Comparison of ENCODE assay signal across 10 cellular contexts in genomic region chr16:86975445-86975844, GRCh38.
DNase-seq lines count a peak whose midpoint lies in the region; ATAC-seq, FAIRE-seq and TF ChIP-seq lines count a peak whose summit lies in the region.
"Had no signal": no experiment of that assay in that cellular context is flagged by ENCODE, and none has a peak within 500 bp of the region (broad histone marks: within the 10 kb centered on the region; RNA-seq: fewer than 3 reads in every experiment).

No MANE protein-coding gene starts in this region.

- no peaks in the 10 kb centered on the region for H3K9me3 Mint-ChIP-seq in activated naive CD8-positive, alpha-beta T cell treated with anti-CD3 and anti-CD28 coated beads, Interleukin-2, amount 50 U/mL, for 24 hours
- peaks cover 0 to 4% (median 2%) of the 10 kb centered on the region in 7 donors for H3K9me3 Mint-ChIP-seq in CD14-positive monocyte

- no peaks in the 10 kb centered on the region for H3K4me1 ChIP-seq in HepG2 (ENCODE audit: insufficient read depth, low read length)
- H3K4me1 ChIP-seq: breast epithelium, parathyroid adenoma had no signal

- WGBS in HepG2 (ENCODE audit: low lambda C conversion rate): 11% methylated on average over 2 of the region's 2 CpGs

- H3K4me1 Mint-ChIP-seq in activated naive CD8-positive, alpha-beta T cell treated with anti-CD3 and anti-CD28 coated beads, Interleukin-2, amount 50 U/mL, for 24 hours: no peaks in the 10 kb centered on the region
- H3K4me1 Mint-ChIP-seq in CD14-positive monocyte: peaks cover 2% of the 10 kb centered on the region

- H3K27me3 ChIP-seq in bronchial epithelial cell (ENCODE audit: control insufficient read depth, insufficient read depth, low read length): no peaks in the 10 kb centered on the region
- peaks cover 2 to 11% of the 10 kb centered on the region in 2 experiments; a peak in 1 of 5 replicates for H3K27me3 ChIP-seq in HepG2 (ENCODE audit: control insufficient read depth in 1 of 2, insufficient read depth in 2 of 2, low read length in 2 of 2)
- H3K27me3 ChIP-seq: breast epithelium had no signal

- H3K4me2 ChIP-seq in HepG2 (ENCODE audit: low read depth, low read length): no peak overlapping the region

- CTCF ChIA-PET in HepG2 (lab: Yijun Ruan, JAX; ENCODE audit: low intra/inter-chr PET ratio, low total read pairs): no interaction called here

- H3K27ac Mint-ChIP-seq in activated naive CD8-positive, alpha-beta T cell treated with anti-CD3 and anti-CD28 coated beads, Interleukin-2, amount 50 U/mL, for 24 hours: no peak overlapping the region
- H3K27ac Mint-ChIP-seq in CD14-positive monocyte: no peak overlapping the region

- H3K27ac ChIP-seq in HepG2 (ENCODE audit: extremely low read length, insufficient read depth, low read length): no peak overlapping the region
- H3K27ac ChIP-seq: parathyroid adenoma had no signal

- ATAC-seq in HepG2: no peak
- no peak for ATAC-seq in HG03469 (IDR thresholded peaks at IDR 0.05; ENCODE audit: unreplicated experiment)
- ATAC-seq in activated naive CD8-positive, alpha-beta T cell treated with anti-CD3 and anti-CD28 coated beads, Interleukin-2, amount 50 U/mL, for 24 hours: no peak
- ATAC-seq in GM18505 (IDR thresholded peaks at IDR 0.05; ENCODE audit: unreplicated experiment): no peak

- no peaks in the 10 kb centered on the region for H3K79me2 ChIP-seq in HepG2 (ENCODE audit: insufficient read depth, low read length)
- H3K79me2 ChIP-seq: parathyroid adenoma had no signal

- H3K9ac ChIP-seq in HepG2 (ENCODE audit: insufficient read depth, low read depth, low read length): no peak overlapping the region
- H3K9ac ChIP-seq: parathyroid adenoma had no signal

- TF ChIP-seq POLR2A in HepG2 (IDR thresholded peaks at IDR 0.05; ENCODE audit: insufficient read depth in 1 of 2, low read depth in 2 of 2, low read length in 2 of 2) (no peak), GM18505 (IDR thresholded peaks at IDR 0.05; ENCODE audit: borderline replicate concordance, extremely low read depth, insufficient read depth, insufficient read length) (no peak)

- H4K20me1 ChIP-seq in HepG2 (ENCODE audit: insufficient read depth, low read length): no peaks in the 10 kb centered on the region

- H3K4me3 ChIP-seq in bronchial epithelial cell (ENCODE audit: low read depth, low read length): no peak overlapping the region
- no peak overlapping the region for H3K4me3 ChIP-seq in HepG2 (replicated peaks in 1 of 3; ENCODE audit: insufficient read depth in 1 of 3, low read depth in 2 of 3, low read length in 3 of 3)
- H3K4me3 ChIP-seq: breast epithelium had no signal

- DNase-seq in CD1c-positive myeloid dendritic cell (ENCODE audit: extremely low spot score): peak; percentile 2
- DNase-seq in LHCN-M2 (ENCODE audit: low read depth): peak; percentile 89
- peak; percentile 18 for DNase-seq in bronchial epithelial cell (ENCODE audit: low read depth)
- no peak for DNase-seq in HepG2 (ENCODE audit: low spot score)
- no peak for DNase-seq in activated naive CD8-positive, alpha-beta T cell treated with anti-CD3 and anti-CD28 coated beads, Interleukin-2, amount 50 U/mL, for 24 hours
- DNase-seq in CD14-positive monocyte (ENCODE audit: low spot score): no peak

- H3K36me3 Mint-ChIP-seq in activated naive CD8-positive, alpha-beta T cell treated with anti-CD3 and anti-CD28 coated beads, Interleukin-2, amount 50 U/mL, for 24 hours (ENCODE audit: low read depth): no peaks in the 10 kb centered on the region
- H3K36me3 Mint-ChIP-seq in CD14-positive monocyte: no peaks in the 10 kb centered on the region

- no peaks in the 10 kb centered on the region for H3K9me3 ChIP-seq in HepG2 (ENCODE audit: low read length)
- H3K9me3 ChIP-seq: breast epithelium had no signal

- TF ChIP-seq CTCF in bronchial epithelial cell (IDR thresholded peaks at IDR 0.05; ENCODE audit: insufficient read depth, low read length, severe bottlenecking): no peak
- no peak for TF ChIP-seq CTCF in HepG2 (CRISPR knock-in tag; IDR thresholded peaks at IDR 0.05)
- TF ChIP-seq CTCF in CD14-positive monocyte (IDR thresholded peaks at IDR 0.05): no peak

- no peak overlapping the region for H2AFZ ChIP-seq in HepG2 (ENCODE audit: low read length)
- H2AFZ ChIP-seq: parathyroid adenoma had no signal

- BruUV-seq in HepG2 (replicated peaks; lab: Mats Ljungman, UMichigan): no TSS peak

- in situ Hi-C loops in HepG2 (cut with HindIII; ENCODE audit: extremely low pct_ligation_motif_present, low pct_unique_long_range_greater_than_20kb): no loop called here

- no peak overlapping the region for H3K4me3 Mint-ChIP-seq in activated naive CD8-positive, alpha-beta T cell treated with anti-CD3 and anti-CD28 coated beads, Interleukin-2, amount 50 U/mL, for 24 hours
- H3K4me3 Mint-ChIP-seq in CD14-positive monocyte: no peak overlapping the region

- H3K36me3 ChIP-seq in bronchial epithelial cell (ENCODE audit: control insufficient read depth, insufficient read depth, low read length) (no peaks in the 10 kb centered on the region), HepG2 (replicated peaks in 1 of 2; ENCODE audit: control insufficient read depth in 1 of 2, insufficient read depth in 2 of 2, low read length in 2 of 2) (no peaks in the 10 kb centered on the region)
- H3K36me3 ChIP-seq: breast epithelium had no signal

- POLR2A ChIA-PET in HepG2 (lab: Yijun Ruan, JAX): no interaction called here

- intact Hi-C loops in HepG2 (cut with micrococcal nuclease; ENCODE audit: unreplicated experiment) (no loop called here), CD14-positive monocyte (cut with micrococcal nuclease) (no loop called here)

- TF ChIP-seq EP300 in HepG2 (IDR thresholded peaks at IDR 0.05; ENCODE audit: low read depth in 2 of 2, low read length in 2 of 2) (no peak), HepG2 (CRISPR knock-in tag; IDR thresholded peaks at IDR 0.05; ENCODE audit: borderline replicate concordance) (no peak)

- TF ChIP-seq RAD21 in HepG2 (CRISPR knock-in tag; IDR thresholded peaks at IDR 0.05): no peak

- H3K27me3 Mint-ChIP-seq in activated naive CD8-positive, alpha-beta T cell treated with anti-CD3 and anti-CD28 coated beads, Interleukin-2, amount 50 U/mL, for 24 hours: peaks cover 5% of the 10 kb centered on the region
- peaks cover 9 to 16% (median 13%) of the 10 kb centered on the region in 3 donors for H3K27me3 Mint-ChIP-seq in CD14-positive monocyte (ENCODE audit: low read depth in 3 of 3)

- FAIRE-seq in bronchial epithelial cell (lab: Jason Lieb, UNC): peak; percentile 7
- no peak for FAIRE-seq in HepG2 (lab: Jason Lieb, UNC)

TF ChIP-seq in HepG2, 621 proteins besides CTCF, POLR2A, EP300 and RAD21 (continues in another document):
- TF ChIP-seq GPN1 (CRISPR knock-in tag; IDR thresholded peaks at IDR 0.05; ENCODE audit: borderline replicate concordance): no peak
- no peak for TF ChIP-seq E2F2 (CRISPR knock-in tag; IDR thresholded peaks at IDR 0.05; ENCODE audit: borderline replicate concordance)
- no peak for TF ChIP-seq ZNF746 (CRISPR knock-in tag; IDR thresholded peaks at IDR 0.05)
- no peak for TF ChIP-seq ZNF839 (CRISPR knock-in tag; IDR thresholded peaks at IDR 0.05; ENCODE audit: borderline replicate concordance)
- TF ChIP-seq NFYB (CRISPR knock-in tag; IDR thresholded peaks at IDR 0.05): peak; percentile 81
- TF ChIP-seq ARNTL (CRISPR knock-in tag; IDR thresholded peaks at IDR 0.05): no peak
- TF ChIP-seq SAP130 (CRISPR knock-in tag; IDR thresholded peaks at IDR 0.05; ENCODE audit: low read depth): no peak
- TF ChIP-seq KDM6A (CRISPR knock-in tag; IDR thresholded peaks at IDR 0.05; ENCODE audit: low read depth): no peak
- TF ChIP-seq NR2C2 (CRISPR knock-in tag; IDR thresholded peaks at IDR 0.05; ENCODE audit: borderline replicate concordance): no peak
- no peak for TF ChIP-seq ZBTB26 (CRISPR knock-in tag; IDR thresholded peaks at IDR 0.05; ENCODE audit: borderline replicate concordance)
- TF ChIP-seq ZNF235 (CRISPR knock-in tag; IDR thresholded peaks at IDR 0.05; ENCODE audit: borderline replicate concordance): no peak
- no peak for TF ChIP-seq AGO2 (optimal IDR thresholded peaks at IDR 0.05; ENCODE audit: low read depth, low read length)
- TF ChIP-seq HOXA7 (CRISPR knock-in tag; IDR thresholded peaks at IDR 0.05): no peak
- TF ChIP-seq CREB1 (IDR thresholded peaks at IDR 0.05): peak; percentile 73
- no peak for TF ChIP-seq CREB1 (CRISPR knock-in tag; IDR thresholded peaks at IDR 0.05)
- TF ChIP-seq ZSCAN29 (CRISPR knock-in tag; conservative IDR thresholded peaks at IDR 0.05): no peak
- no peak for TF ChIP-seq ZFP41 (CRISPR knock-in tag; IDR thresholded peaks at IDR 0.05; ENCODE audit: borderline replicate concordance)
- no peak for TF ChIP-seq RXRB (CRISPR knock-in tag; IDR thresholded peaks at IDR 0.05; ENCODE audit: borderline replicate concordance)
- peak; percentile 80 for TF ChIP-seq SRF (IDR thresholded peaks at IDR 0.05; ENCODE audit: low read depth, low read length)
- no peak for TF ChIP-seq PAWR (CRISPR knock-in tag; IDR thresholded peaks at IDR 0.05; ENCODE audit: borderline replicate concordance)
- no peak for TF ChIP-seq ZNF776 (CRISPR knock-in tag; IDR thresholded peaks at IDR 0.05)
- TF ChIP-seq TCF7 (IDR thresholded peaks at IDR 0.05; ENCODE audit: low read depth): no peak
- TF ChIP-seq SIX1 (CRISPR knock-in tag; IDR thresholded peaks at IDR 0.05; ENCODE audit: borderline replicate concordance): no peak

Comparison
In these comparisons a context has a peak if more than half of its experiments do, and no peak if none do; other contexts are left out.
1. DNase-seq: peak in CD1c-positive myeloid dendritic cell (single experiment), LHCN-M2 (single experiment) and bronchial epithelial cell (single experiment); none in HepG2 (single experiment), activated naive CD8-positive, alpha-beta T cell treated with anti-CD3 and anti-CD28 coated beads, Interleukin-2, amount 50 U/mL, for 24 hours (single experiment) and CD14-positive monocyte (single experiment).